In genomic region chr3:49339947-49340800, GRCh38 we compare ENCODE assay signal across 8 cellular contexts. TPM values are rescaled to one million over a fixed set of nuclear protein-coding genes. Genes with fewer than 3 reads are reported as not detected.
DNase-seq lines count a peak whose midpoint lies in the region; ATAC-seq and TF ChIP-seq lines count a peak whose summit lies in the region.

Gene USP4 (minus strand): TSS chr3:49340053. CDS start chr3:49340024, 29 bp downstream.

- H3K9me2 ChIP-seq in Karpas-422 (replicated peaks; ENCODE audit: insufficient read depth, low read length), result no peaks in the 10 kb centered on the region

- peak within 1 kb of the TSS; percentile 98 for H3K27ac ChIP-seq in DND-41 (ENCODE audit: low read length)
- peak within 1 kb of the TSS; percentile 88 for H3K27ac ChIP-seq in Karpas-422 (ENCODE audit: low read length)
- H3K27ac ChIP-seq in Peyer's patch, result peak within 1 kb of the TSS; percentile 90 to 98 (median 96)
- peak within 1 kb of the TSS; percentile 89 to 99 (median 96) for H3K27ac ChIP-seq in esophagus squamous epithelium

- peak; percentile 86 for TF ChIP-seq CTCF in DND-41 (IDR thresholded peaks at IDR 0.05; ENCODE audit: borderline replicate concordance, extremely low read depth, low read length, poor library complexity, severe bottlenecking)
- peak in 5 of 6 experiments; percentile 26 to 70 (median 45) for TF ChIP-seq CTCF in Peyer's patch (IDR thresholded peaks at IDR 0.05)
- TF ChIP-seq CTCF in esophagus squamous epithelium (IDR thresholded peaks at IDR 0.05), result peak in 5 of 6 experiments; percentile 36 to 83 (median 47)

- ATAC-seq in DND-41 (ENCODE audit: insufficient read depth, low read depth) (peak; percentile 84), GM21825 (IDR thresholded peaks at IDR 0.05; ENCODE audit: unreplicated experiment) (peak; percentile 87)

- H3K79me2 ChIP-seq in DND-41 (ENCODE audit: insufficient read depth, low read length), result peaks cover 64% of the 10 kb centered on the region
- H3K79me2 ChIP-seq in Karpas-422 (ENCODE audit: low read length), result peaks cover 54% of the 10 kb centered on the region

- H3K4me3 ChIP-seq in DND-41 (ENCODE audit: low read depth in 1 of 2, low read length in 2 of 2) (peak within 1 kb of the TSS; percentile 81 to 85), Karpas-422 (ENCODE audit: low read length) (peak within 1 kb of the TSS; percentile 89), Peyer's patch (peak within 1 kb of the TSS; percentile 61 to 79 (median 68)), esophagus squamous epithelium (peak within 1 kb of the TSS; percentile 70 to 91 (median 83))

- TF ChIP-seq POLR2A in Peyer's patch (IDR thresholded peaks at IDR 0.05), result peak; percentile 81
- TF ChIP-seq POLR2A in esophagus squamous epithelium (IDR thresholded peaks at IDR 0.05), result peak in 2 of 4 donors; percentile 74 to 86

- DNase-seq in DND-41 (peak; percentile 95), Karpas-422 (peak; percentile 97), Peyer's patch (peak; percentile 94 to 98 (median 96)), esophagus squamous epithelium (lab: John Stamatoyannopoulos, UW) (peak; percentile 66), myocyte (ENCODE audit: low read depth) (peak; percentile 91)
- DNase-seq in activated T-cell treated with anti-CD3 and anti-CD28 coated beads, Interleukin-2, amount 50 U/mL, for 48 hours, result peak; percentile 93 to 96
- peak; percentile 90 to 95 for DNase-seq in stimulated activated CD8-positive, alpha-beta memory T cell treated with anti-CD3 and anti-CD28 coated beads, Interleukin-7, amount 100 ng/mL, for 48 hours (ENCODE audit: extremely low read depth in 1 of 2, low read depth in 1 of 2)

- intact Hi-C loops in esophagus squamous epithelium (cut with DNase I), result loop anchor here (10.0 kb wide), 2 partner anchors 105 to 165 kb away; partner anchors contain the start of gene KLHDC8B

- H3K4me2 ChIP-seq in DND-41 (ENCODE audit: insufficient read depth, low read length), result peak within 1 kb of the TSS; percentile 72
- peak within 1 kb of the TSS; percentile 88 for H3K4me2 ChIP-seq in Karpas-422 (ENCODE audit: low read depth, low read length, poor library complexity, severe bottlenecking)

- no peaks in the 10 kb centered on the region for H3K27me3 ChIP-seq in DND-41 (ENCODE audit: insufficient read depth, low read length, poor library complexity)
- H3K27me3 ChIP-seq in Karpas-422 (ENCODE audit: low read length), result no peaks in the 10 kb centered on the region
- H3K27me3 ChIP-seq in Peyer's patch, result no peaks in the 10 kb centered on the region
- no peaks in the 10 kb centered on the region for H3K27me3 ChIP-seq in esophagus squamous epithelium

- no peaks in the 10 kb centered on the region for H4K20me1 ChIP-seq in DND-41 (ENCODE audit: insufficient read depth, low read length)
- 0 out of 2 replicates have a peak, but pooled peaks cover 3% of the 10 kb centered on the region for H4K20me1 ChIP-seq in Karpas-422 (ENCODE audit: insufficient read depth, low read depth, low read length)

- WGBS in esophagus squamous epithelium, 2 donors, result 2 to 11% methylated on average over 16 of the region's 70 CpGs

- H2AFZ ChIP-seq in DND-41 (ENCODE audit: low read depth, low read length), result peak within 1 kb of the TSS; percentile 83
- peak within 1 kb of the TSS; percentile 72 for H2AFZ ChIP-seq in Karpas-422 (ENCODE audit: low read length)

- H3K36me3 ChIP-seq in DND-41 (ENCODE audit: insufficient read depth, low read length) (peaks cover 17% of the 10 kb centered on the region), Karpas-422 (ENCODE audit: insufficient read depth, low read length) (peaks cover 5% of the 10 kb centered on the region), Peyer's patch (peaks cover 0 to 17% (median 0%) of the 10 kb centered on the region in 3 donors), esophagus squamous epithelium (peaks cover 0 to 26% (median 6%) of the 10 kb centered on the region in 3 donors)

- H3K4me1 ChIP-seq in DND-41 (ENCODE audit: insufficient read depth, low read length) (peaks cover 45% of the 10 kb centered on the region), Karpas-422 (ENCODE audit: low read length) (peaks cover 29% of the 10 kb centered on the region), Peyer's patch (peaks cover 0 to 18% (median 8%) of the 10 kb centered on the region in 4 donors), esophagus squamous epithelium (peaks cover 15 to 65% (median 24%) of the 10 kb centered on the region in 3 donors)

- no peaks in the 10 kb centered on the region for H3K9me3 ChIP-seq in DND-41 (ENCODE audit: insufficient read depth, low read length, severe bottlenecking)
- no peaks in the 10 kb centered on the region for H3K9me3 ChIP-seq in Karpas-422 (ENCODE audit: low read length)
- H3K9me3 ChIP-seq in Peyer's patch, result no peaks in the 10 kb centered on the region
- H3K9me3 ChIP-seq in esophagus squamous epithelium, result no peaks in the 10 kb centered on the region

- H3K9ac ChIP-seq in DND-41 (ENCODE audit: low read depth, low read length), result peak within 1 kb of the TSS; percentile 82
- peak within 1 kb of the TSS; percentile 93 for H3K9ac ChIP-seq in Karpas-422 (ENCODE audit: low read length)

RNA-seq across cellular contexts. Expression of gene USP4, which starts in this region (rescaled TPM):
- 30.0 and 31.7 TPM in 2 replicates for total RNA-seq in Karpas-422 (2014; rRNA removed; shearing (Covaris generic); ENCODE audit: low replicate concordance)
- total RNA-seq in Peyer's patch, result 100 to 1,000 TPM in 1 of 4 donors, 10 to 100 TPM in 3; 26.3 to 106 (median 47.5) TPM
- total RNA-seq in esophagus squamous epithelium, result 10 to 100 TPM in 3 of 4 donors, 1 to 10 TPM in 1; 8.1 to 29.6 (median 19.3) TPM
- 9.9 and 11.8 TPM in 2 replicates for total RNA-seq in myocyte
- polyA plus RNA-seq in myocyte (2012), result 43.4 TPM

Comparison
In these comparisons a context has a peak if more than half of its experiments do, and no peak if none do; other contexts are left out.
1. Peak in every context shown above with its lines: DNase-seq, ATAC-seq, H3K4me3 ChIP-seq and H3K27ac ChIP-seq.